8 cellular contexts compared by ENCODE assay signal in genomic region chr3:122383915-122384697, GRCh38. TPM values are rescaled to one million over a fixed set of nuclear protein-coding genes. Genes with fewer than 3 reads are reported as not detected.
DNase-seq lines count a peak whose midpoint lies in the region; ATAC-seq and TF ChIP-seq lines count a peak whose summit lies in the region.

Gene FAM162A, plus strand, starts transcription at chr3:122384182. Its CDS starts 84 bp downstream, at chr3:122384266.

- H3K36me3 Mint-ChIP-seq in activated T-cell treated with anti-CD3 and anti-CD28 coated beads, Interleukin-2, amount 50 U/mL, for 4 hours (ENCODE audit: insufficient read depth) = peaks cover 18% of the 10 kb centered on the region
- peaks cover 77% of the 10 kb centered on the region for H3K36me3 Mint-ChIP-seq in stimulated activated effector memory CD8-positive, alpha-beta T cell treated with anti-CD3 and anti-CD28 coated beads, Interleukin-12 subunit alpha, Interleukin-12 subunit beta, amount 100 ng/mL, for 72 hours

- H3K4me1 Mint-ChIP-seq in activated T-cell treated with anti-CD3 and anti-CD28 coated beads, Interleukin-2, amount 50 U/mL, for 4 hours (ENCODE audit: low read depth) = peaks cover 45% of the 10 kb centered on the region
- peaks cover 57% of the 10 kb centered on the region for H3K4me1 Mint-ChIP-seq in stimulated activated effector memory CD8-positive, alpha-beta T cell treated with anti-CD3 and anti-CD28 coated beads, Interleukin-12 subunit alpha, Interleukin-12 subunit beta, amount 100 ng/mL, for 72 hours

- peak within 1 kb of the TSS; percentile 98 for H3K27ac Mint-ChIP-seq in stimulated activated effector memory CD8-positive, alpha-beta T cell treated with anti-CD3 and anti-CD28 coated beads, Interleukin-12 subunit alpha, Interleukin-12 subunit beta, amount 100 ng/mL, for 72 hours

- ATAC-seq in GM21723 (IDR thresholded peaks at IDR 0.05; ENCODE audit: unreplicated experiment) (peak; percentile 88), esophagus mucosa (peak; percentile 96)
- peak; percentile 95 to 96 for ATAC-seq in activated T-cell treated with anti-CD3 and anti-CD28 coated beads, Interleukin-2, amount 50 U/mL, for 4 hours
- peak; percentile 96 for ATAC-seq in stimulated activated effector memory CD8-positive, alpha-beta T cell treated with anti-CD3 and anti-CD28 coated beads, Interleukin-12 subunit alpha, Interleukin-12 subunit beta, amount 100 ng/mL, for 72 hours

- H3K27me3 Mint-ChIP-seq in activated T-cell treated with anti-CD3 and anti-CD28 coated beads, Interleukin-2, amount 50 U/mL, for 4 hours (ENCODE audit: low read depth) = no peaks in the 10 kb centered on the region

- H3K4me3 Mint-ChIP-seq in activated T-cell treated with anti-CD3 and anti-CD28 coated beads, Interleukin-2, amount 50 U/mL, for 4 hours = peak within 1 kb of the TSS; percentile 92
- H3K4me3 Mint-ChIP-seq in stimulated activated effector memory CD8-positive, alpha-beta T cell treated with anti-CD3 and anti-CD28 coated beads, Interleukin-12 subunit alpha, Interleukin-12 subunit beta, amount 100 ng/mL, for 72 hours = peak within 1 kb of the TSS; percentile 84

- DNase-seq in DMS79 (lab: John Stamatoyannopoulos, UW) = peak; percentile 87
- DNase-seq in KG1 (lab: John Stamatoyannopoulos, UW) = peak; percentile 91
- DNase-seq in activated T-cell treated with anti-CD3 and anti-CD28 coated beads, Interleukin-2, amount 50 U/mL, for 4 hours = peak; percentile 91
- peak; percentile 95 for DNase-seq in myocyte (ENCODE audit: low read depth)
- DNase-seq in stimulated activated effector memory CD8-positive, alpha-beta T cell treated with anti-CD3 and anti-CD28 coated beads, Interleukin-12 subunit alpha, Interleukin-12 subunit beta, amount 100 ng/mL, for 72 hours (ENCODE audit: low spot score in 2 of 2) = peak; percentile 92 to 95

- H3K9me3 Mint-ChIP-seq in activated T-cell treated with anti-CD3 and anti-CD28 coated beads, Interleukin-2, amount 50 U/mL, for 4 hours = no peaks in the 10 kb centered on the region
- no peaks in the 10 kb centered on the region for H3K9me3 Mint-ChIP-seq in stimulated activated effector memory CD8-positive, alpha-beta T cell treated with anti-CD3 and anti-CD28 coated beads, Interleukin-12 subunit alpha, Interleukin-12 subunit beta, amount 100 ng/mL, for 72 hours

TF ChIP-seq in PFSK-1, 5 proteins besides CTCF, POLR2A, EP300 and RAD21:
- TF ChIP-seq REST (IDR thresholded peaks at IDR 0.05; ENCODE audit: insufficient read depth in 1 of 2, low read depth in 2 of 2, low read length in 2 of 2) (0 out of 4 replicates have a peak, but pooled peaks have one; percentile 3 to 13), POLR2AphosphoS5 (IDR thresholded peaks at IDR 0.05; ENCODE audit: low read depth, low read length) (peak; percentile 82), FOXP2 (optimal IDR thresholded peaks at IDR 0.05; ENCODE audit: borderline replicate concordance, extremely low read depth, extremely low read length, insufficient read depth) (peak; percentile 96), TAF1 (IDR thresholded peaks at IDR 0.05; ENCODE audit: borderline replicate concordance, insufficient read depth, low read length) (peak; percentile 69; the same call in 1 of the 2 replicates), SIN3A (IDR thresholded peaks at IDR 0.05; ENCODE audit: borderline replicate concordance, insufficient read depth, low read length) (no peak)

RNA-seq across cellular contexts. Expression of gene FAM162A, which starts in this region (rescaled TPM):
- 26.0 TPM for polyA plus RNA-seq in PFSK-1 (2012; ENCODE audit: insufficient read length, low read depth)
- 10 to 100 TPM; 54.2 to 73.2 (median 69.1) TPM for total RNA-seq in activated T-cell treated with anti-CD3 and anti-CD28 coated beads, Interleukin-2, amount 50 U/mL, for 4 hours
- total RNA-seq in esophagus mucosa = 106 TPM
- 20.5 and 25.8 TPM in 2 replicates for total RNA-seq in myocyte
- polyA plus RNA-seq in myocyte (2012) = 64.6 TPM

Comparison
In these comparisons a context has a peak if more than half of its experiments do, and no peak if none do; other contexts are left out.
1. Peak in every context shown above with its lines: DNase-seq and ATAC-seq.